Comparison of ENCODE assay signal across 8 cellular contexts in the genomic region with DNA sequence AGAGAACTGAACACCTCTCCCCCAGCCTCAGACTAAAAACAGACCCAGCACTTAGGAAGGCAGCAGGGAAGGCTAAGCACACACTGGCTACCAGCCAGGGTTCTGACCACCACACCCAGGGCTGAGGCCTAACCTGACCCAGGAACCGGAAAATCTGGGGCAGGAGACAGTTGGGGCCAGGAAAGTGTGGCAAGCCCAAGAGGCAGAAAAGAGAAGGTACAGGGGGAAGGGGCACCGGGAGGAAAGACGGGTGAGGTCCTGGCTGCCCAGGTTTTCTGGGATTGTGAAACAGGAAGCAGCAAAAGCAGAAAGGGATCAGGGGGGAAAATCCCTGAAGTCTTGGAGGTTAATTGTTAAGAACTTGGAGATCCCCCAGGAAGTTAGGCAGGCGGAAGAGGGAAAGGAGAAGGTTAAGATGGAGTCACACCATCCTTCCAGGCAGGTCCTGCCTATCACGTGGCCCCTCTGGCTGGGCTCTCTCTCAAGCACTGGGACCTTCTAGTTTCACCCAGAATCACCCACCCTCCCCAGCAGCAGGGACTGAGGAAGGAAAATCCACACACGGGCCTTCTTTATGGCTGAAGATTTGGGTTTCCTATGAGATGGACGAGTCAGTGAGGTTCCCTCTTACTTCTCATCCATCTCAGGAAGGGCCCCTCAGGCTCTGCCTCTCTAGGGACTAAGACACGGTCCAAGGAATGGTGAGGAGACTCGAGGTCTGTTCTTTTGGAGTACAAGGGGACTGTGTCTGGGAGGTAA. TPM values are rescaled to one million over a fixed set of nuclear protein-coding genes. Genes with fewer than 3 reads are reported as not detected.
A peak's percentile ranks its signal among the peaks of the same experiment; 100 is the strongest.
DNase-seq lines count a peak whose midpoint lies in the region; ATAC-seq and TF ChIP-seq lines count a peak whose summit lies in the region.

No MANE protein-coding gene starts in this region.

- H3K27ac Mint-ChIP-seq in T-helper 1 cell treated with Interleukin-12 subunit alpha and Interleukin-12 subunit beta and Interleukin-4 antibody, amounts not matched to agents 30 μg/mL and 1 μg/mL, for 36 hours: peak overlapping the region; percentile 93
- H3K27ac Mint-ChIP-seq in memory B cell: peak overlapping the region; percentile 89

- H3K4me1 Mint-ChIP-seq in T-helper 1 cell treated with Interleukin-12 subunit alpha and Interleukin-12 subunit beta and Interleukin-4 antibody, amounts not matched to agents 30 μg/mL and 1 μg/mL, for 36 hours (ENCODE audit: low read depth): peaks cover 58% of the 10 kb centered on the region
- peaks cover 49% of the 10 kb centered on the region for H3K4me1 Mint-ChIP-seq in memory B cell

- H3K27ac ChIP-seq in Panc1 (ENCODE audit: low read length) (peak overlapping the region; percentile 100), cingulate gyrus (ENCODE audit: low read depth, low read length) (peak overlapping the region; percentile 97), upper lobe of left lung (peak overlapping the region; percentile 96 to 99 (median 98))

- peak in 1 of 4 donors; percentile 53 for TF ChIP-seq POLR2A in upper lobe of left lung (IDR thresholded peaks at IDR 0.05)

- POLR2A ChIA-PET in Panc1 (lab: Charles Lee): no interaction called here

- H3K27me3 Mint-ChIP-seq in T-helper 1 cell treated with Interleukin-12 subunit alpha and Interleukin-12 subunit beta and Interleukin-4 antibody, amounts not matched to agents 30 μg/mL and 1 μg/mL, for 36 hours (ENCODE audit: low read depth): no peaks in the 10 kb centered on the region
- H3K27me3 Mint-ChIP-seq in memory B cell: no peaks in the 10 kb centered on the region

- in situ Hi-C loops in Panc1 (cut with HindIII; ENCODE audit: low pct_unique_long_range_greater_than_20kb, low sequenced_read_pairs): no loop called here

- TF ChIP-seq EP300 in upper lobe of left lung (IDR thresholded peaks at IDR 0.05): peak in 1 of 4 donors; percentile 52

- CTCF ChIA-PET in Panc1 (lab: Charles Lee): no interaction called here

- peaks cover 12% of the 10 kb centered on the region for H3K36me3 ChIP-seq in Panc1 (ENCODE audit: control insufficient read depth, insufficient read depth, low read length)
- peaks cover 3 to 15% (median 10%) of the 10 kb centered on the region in 4 donors for H3K36me3 ChIP-seq in upper lobe of left lung

- ATAC-seq in Panc1 (no peak), memory B cell (ENCODE audit: low read depth) (no peak), upper lobe of left lung (ENCODE audit: low FRiP score in 2 of 2) (peak; percentile 11 to 16), GM18907 (IDR thresholded peaks at IDR 0.05; ENCODE audit: unreplicated experiment) (no peak)

- WGBS in upper lobe of left lung, 2 donors: 3% methylated on average over 5 to 9 of the region's 9 CpGs

- no peaks in the 10 kb centered on the region for H3K9me3 ChIP-seq in Panc1 (ENCODE audit: control insufficient read depth, insufficient read depth, low read depth, low read length)
- H3K9me3 ChIP-seq in upper lobe of left lung: no peaks in the 10 kb centered on the region

- peak overlapping the region; percentile 77 to 80 for H3K4me3 ChIP-seq in Panc1 (ENCODE audit: low read depth in 2 of 2, low read length in 2 of 2)
- H3K4me3 ChIP-seq in upper lobe of left lung: peak overlapping the region in 3 of 4 donors; percentile 84 to 93 (median 90)

- no peaks in the 10 kb centered on the region for H3K27me3 ChIP-seq in Panc1 (ENCODE audit: control insufficient read depth, insufficient read depth, low read length)
- no peaks in the 10 kb centered on the region for H3K27me3 ChIP-seq in upper lobe of left lung

- H3K9me3 Mint-ChIP-seq in T-helper 1 cell treated with Interleukin-12 subunit alpha and Interleukin-12 subunit beta and Interleukin-4 antibody, amounts not matched to agents 30 μg/mL and 1 μg/mL, for 36 hours: no peaks in the 10 kb centered on the region
- no peaks in the 10 kb centered on the region for H3K9me3 Mint-ChIP-seq in memory B cell

- H3K36me3 Mint-ChIP-seq in T-helper 1 cell treated with Interleukin-12 subunit alpha and Interleukin-12 subunit beta and Interleukin-4 antibody, amounts not matched to agents 30 μg/mL and 1 μg/mL, for 36 hours (ENCODE audit: low read depth): peaks cover 23% of the 10 kb centered on the region
- peaks cover 15% of the 10 kb centered on the region for H3K36me3 Mint-ChIP-seq in memory B cell

- peak overlapping the region; percentile 98 for H3K4me3 Mint-ChIP-seq in T-helper 1 cell treated with Interleukin-12 subunit alpha and Interleukin-12 subunit beta and Interleukin-4 antibody, amounts not matched to agents 30 μg/mL and 1 μg/mL, for 36 hours
- H3K4me3 Mint-ChIP-seq in memory B cell: peak overlapping the region; percentile 87

- BruUV-seq in Panc1 (replicated peaks; lab: Mats Ljungman, UMichigan): no TSS peak

- no peak for DNase-seq in T-helper 1 cell
- no peak for DNase-seq in Panc1 (ENCODE audit: low read depth, low spot score)
- DNase-seq in memory B cell (ENCODE audit: low spot score in 2 of 2): no peak
- peak in 1 of 2 donors; percentile 81 for DNase-seq in upper lobe of left lung
- DNase-seq in activated gamma-delta T cell (lab: John Stamatoyannopoulos, UW): no peak

- TF ChIP-seq CTCF in Panc1 (IDR thresholded peaks at IDR 0.05) (no peak), upper lobe of left lung (IDR thresholded peaks at IDR 0.05) (peak in 1 of 6 experiments; percentile 26)

- intact Hi-C loops in Panc1 (cut with micrococcal nuclease; ENCODE audit: unreplicated experiment): no loop called here

- H3K4me1 ChIP-seq in Panc1 (ENCODE audit: control insufficient read depth, insufficient read depth, low read length) (peaks cover 54% of the 10 kb centered on the region), upper lobe of left lung (peaks cover 54 to 75% (median 64%) of the 10 kb centered on the region in 4 donors)

RNA-seq across cellular contexts. Expression of gene HDGF, which starts 2.6 kb away (rescaled TPM):
- total RNA-seq in Panc1 (2021; ENCODE audit: unreplicated experiment) (325 TPM), upper lobe of left lung (100 to 1,000 TPM; 129 to 231 (median 182) TPM)
- 302 TPM for polyA plus RNA-seq in Panc1 (2012; ENCODE audit: insufficient read length)

RNA-seq across cellular contexts. Expression of gene MRPL24, which starts 8.0 kb away (rescaled TPM):
- 80.4 TPM for total RNA-seq in Panc1 (2021; ENCODE audit: unreplicated experiment)
- 109 TPM for polyA plus RNA-seq in Panc1 (2012; ENCODE audit: insufficient read length)
- 10 to 100 TPM; 19.6 to 52.5 (median 40.8) TPM for total RNA-seq in upper lobe of left lung

RNA-seq across cellular contexts. Expression of gene PRCC, which starts 18.5 kb away (rescaled TPM):
- total RNA-seq in Panc1 (2021; ENCODE audit: unreplicated experiment) (78.5 TPM), upper lobe of left lung (10 to 100 TPM; 36.5 to 52.4 (median 40.8) TPM)
- 61.8 TPM for polyA plus RNA-seq in Panc1 (2012; ENCODE audit: insufficient read length)

RNA-seq across cellular contexts. Expression of gene ISG20L2, which starts 20.3 kb away (rescaled TPM):
- total RNA-seq in Panc1 (2021; ENCODE audit: unreplicated experiment): 40.6 TPM
- polyA plus RNA-seq in Panc1 (2012; ENCODE audit: insufficient read length): 26.9 TPM
- 10 to 100 TPM; 10.8 to 38.8 (median 22.9) TPM for total RNA-seq in upper lobe of left lung

RNA-seq across cellular contexts. Expression of gene METTL25B, which starts 20.6 kb away (rescaled TPM):
- total RNA-seq in Panc1 (2021; ENCODE audit: unreplicated experiment) (32.8 TPM), upper lobe of left lung (100 to 1,000 TPM in 1 of 6 donors, 10 to 100 TPM in 5; 23.4 to 131 (median 39.9) TPM)
- polyA plus RNA-seq in Panc1 (2012; ENCODE audit: insufficient read length): 37.7 TPM

Comparison
In these comparisons a context has a peak if more than half of its experiments do, and no peak if none do; other contexts are left out.
1. ATAC-seq: peak in upper lobe of left lung (2 of 2); none in Panc1 (single experiment), memory B cell (single experiment) and GM18907 (single experiment).
2. Peak in every context shown above with its lines, with median percentiles within 50 percentile points of each other: H3K27ac ChIP-seq.